21 cellular contexts compared by ENCODE assay signal in genomic region chr7:157715071-157715937, GRCh38.
"Had no signal": no experiment of that assay in that cellular context is flagged by ENCODE, and none has a peak within 500 bp of the region (broad histone marks: within the 10 kb centered on the region; RNA-seq: fewer than 3 reads in every experiment).

No MANE protein-coding gene starts in this region.

- H3K9me3 ChIP-seq: heart right ventricle, mucosa of descending colon, upper lobe of right lung had no signal

- H3K27ac ChIP-seq: breast epithelium, heart right ventricle, upper lobe of right lung had no signal

- H3K36me3 ChIP-seq: breast epithelium, heart right ventricle, upper lobe of right lung had no signal

- H3K27me3 Mint-ChIP-seq: activated CD4-positive, alpha-beta memory T cell treated with anti-CD3 and anti-CD28 coated beads, Interleukin-2, amount 10 ng/mL, durations not matched to agents 7 days and 5 days had no signal

- ATAC-seq: activated naive CD4-positive, alpha-beta T cell treated with anti-CD3 and anti-CD28 coated beads, Interleukin-2, amount 50 U/mL, for 72 hours; heart right ventricle; left colon; mucosa of descending colon; stimulated activated naive CD8-positive, alpha-beta T cell treated with anti-CD3 and anti-CD28 coated beads, Interleukin-15, Interleukin-2, amounts not matched to agents 100 U/mL and 50 U/mL, for 24 hours; upper lobe of right lung; WTC11 had no signal

- DNase-seq: activated CD4-positive, alpha-beta memory T cell treated with anti-CD3 and anti-CD28 coated beads, Interleukin-2, amount 10 ng/mL, durations not matched to agents 7 days and 5 days; activated CD4-positive, alpha-beta T cell treated with anti-CD3 and anti-CD28 coated beads for 4 hours; activated gamma-delta T cell; cerebellar nuclear complex; cortex of kidney; foreskin fibroblast; heart right ventricle; islet precursor cell; left colon; mesenchymal stem cell; mucosa of descending colon; nephron progenitor cell; stimulated activated CD4-positive, alpha-beta T cell treated with anti-CD3 and anti-CD28 coated beads, Interleukin-12 subunit alpha, Interleukin-12 subunit beta, amount 100 ng/mL, for 4 hours; stimulated activated CD4-positive, alpha-beta T cell treated with anti-CD3 and anti-CD28 coated beads, Interleukin-4, amount 100 ng/mL, for 4 hours; stimulated activated naive CD8-positive, alpha-beta T cell treated with anti-CD3 and anti-CD28 coated beads, Interleukin-15, Interleukin-2, amounts not matched to agents 100 U/mL and 50 U/mL, for 24 hours; T-helper 9 cell; upper lobe of right lung had no signal

- H3K9me3 Mint-ChIP-seq: activated CD4-positive, alpha-beta memory T cell treated with anti-CD3 and anti-CD28 coated beads, Interleukin-2, amount 10 ng/mL, durations not matched to agents 7 days and 5 days; activated naive CD4-positive, alpha-beta T cell treated with anti-CD3 and anti-CD28 coated beads, Interleukin-2, amount 50 U/mL, for 72 hours; activated T-helper 1 cell treated with anti-CD3 and anti-CD28 coated beads, Interleukin-12 subunit alpha, Interleukin-12 subunit beta, Interleukin-2, Interleukin-4 antibody, amounts not matched to agents 30 ng/mL and 10 ng/mL and 1 ng/mL, durations not matched to agents 14 hours and 24 hours and 36 hours; nephron progenitor cell had no signal

- H3K36me3 Mint-ChIP-seq: activated naive CD4-positive, alpha-beta T cell treated with anti-CD3 and anti-CD28 coated beads, Interleukin-2, amount 50 U/mL, for 72 hours had no signal

- H3K4me1 Mint-ChIP-seq: activated CD4-positive, alpha-beta memory T cell treated with anti-CD3 and anti-CD28 coated beads, Interleukin-2, amount 10 ng/mL, durations not matched to agents 7 days and 5 days; WTC11 had no signal

- H3K4me1 ChIP-seq: breast epithelium, heart right ventricle, upper lobe of right lung had no signal

- H3K4me3 Mint-ChIP-seq: activated CD4-positive, alpha-beta memory T cell treated with anti-CD3 and anti-CD28 coated beads, Interleukin-2, amount 10 ng/mL, durations not matched to agents 7 days and 5 days; activated T-helper 1 cell treated with anti-CD3 and anti-CD28 coated beads, Interleukin-12 subunit alpha, Interleukin-12 subunit beta, Interleukin-2, Interleukin-4 antibody, amounts not matched to agents 30 ng/mL and 10 ng/mL and 1 ng/mL, durations not matched to agents 14 hours and 24 hours and 36 hours; nephron progenitor cell; WTC11 had no signal

- H3K27ac Mint-ChIP-seq: activated CD4-positive, alpha-beta memory T cell treated with anti-CD3 and anti-CD28 coated beads, Interleukin-2, amount 10 ng/mL, durations not matched to agents 7 days and 5 days; activated naive CD4-positive, alpha-beta T cell treated with anti-CD3 and anti-CD28 coated beads, Interleukin-2, amount 50 U/mL, for 72 hours; activated T-helper 1 cell treated with anti-CD3 and anti-CD28 coated beads, Interleukin-12 subunit alpha, Interleukin-12 subunit beta, Interleukin-2, Interleukin-4 antibody, amounts not matched to agents 30 ng/mL and 10 ng/mL and 1 ng/mL, durations not matched to agents 14 hours and 24 hours and 36 hours; nephron progenitor cell; WTC11 had no signal

- H3K4me3 ChIP-seq: breast epithelium, heart right ventricle, mucosa of descending colon, upper lobe of right lung had no signal

- H3K27me3 ChIP-seq: upper lobe of right lung had no signal
